In the genomic region with DNA sequence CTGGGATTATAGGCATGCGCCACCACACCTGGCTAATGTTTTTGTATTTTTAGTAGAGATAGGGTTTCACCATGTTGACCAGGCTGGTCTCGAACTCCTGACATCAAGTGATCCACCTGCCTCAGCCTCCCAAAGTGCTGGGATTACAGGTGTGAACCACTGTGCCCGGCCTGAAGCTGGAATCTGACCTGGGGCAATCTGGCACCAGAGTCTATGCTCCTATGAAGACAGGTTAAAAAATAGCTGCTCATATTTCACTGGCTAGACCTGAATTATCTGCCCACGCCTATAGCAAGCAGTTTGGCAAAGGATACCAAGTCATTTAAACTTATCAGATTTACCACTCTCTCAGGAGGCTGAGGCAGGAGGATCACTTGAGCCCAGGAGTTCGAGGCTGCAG, we compare ENCODE assay signal across 5 cellular contexts. TPM values are rescaled to one million over a fixed set of nuclear protein-coding genes. Genes with fewer than 3 reads are reported as not detected.
DNase-seq lines count a peak whose midpoint lies in the region; ATAC-seq and TF ChIP-seq lines count a peak whose summit lies in the region.
"Not testable (repeated sequence)": the region's sequence is repeated elsewhere in the genome, so short reads cannot be mapped to it uniquely, and the experiment has no call there.

No MANE protein-coding gene starts in this region.

- TF ChIP-seq EP300 in Ishikawa (IDR thresholded peaks at IDR 0.05; ENCODE audit: borderline replicate concordance): not testable (repeated sequence)

- not testable (repeated sequence) for H3K4me3 ChIP-seq in RWPE2 (ENCODE audit: severe bottlenecking)

- TF ChIP-seq RAD21 in Ishikawa (IDR thresholded peaks at IDR 0.05; ENCODE audit: low read depth): not testable (repeated sequence)

- not testable (repeated sequence) for H3K27me3 ChIP-seq in RWPE2 (ENCODE audit: insufficient read depth, poor library complexity, severe bottlenecking)

- H3K27ac ChIP-seq in RWPE2 (ENCODE audit: poor library complexity, severe bottlenecking): not testable (repeated sequence)

- CTCF ChIA-PET in MCF 10A (lab: Yijun Ruan, JAX): interaction anchor here (0.5 to 8.0 kb wide), 8 partner anchors 10 to 257 kb away, joined by 3 to 61 read pairs (median 5); a partner anchor contains a TSS

- intact Hi-C loops in MCF 10A (cut with micrococcal nuclease): loop anchor here (5.0 kb wide), 1 partner anchor 292 kb away; no protein-coding TSS in a partner anchor

- not testable (repeated sequence) for H3K4me1 ChIP-seq in RWPE2 (ENCODE audit: insufficient read depth, poor library complexity, severe bottlenecking)

- H3K36me3 ChIP-seq in RWPE2 (ENCODE audit: low read depth): not testable (repeated sequence)

- not testable (repeated sequence) for H3K27ac Mint-ChIP-seq in MCF 10A (ENCODE audit: low read depth, unreplicated experiment)

- peak; percentile 57; the same call in 2 of the 3 replicates for ATAC-seq in RWPE2 (ENCODE audit: low read depth)

- H3K36me3 Mint-ChIP-seq in MCF 10A (ENCODE audit: insufficient read depth, unreplicated experiment): not testable (repeated sequence)

- POLR2A ChIA-PET in MCF 10A (lab: Yijun Ruan, JAX): interaction anchor here (0.5 to 3.0 kb wide), 3 partner anchors 9 to 327 kb away, joined by 3 to 13 read pairs (median 3); a partner anchor contains a TSS

- not testable (repeated sequence) for BruUV-seq in MCF 10A (replicated peaks; lab: Mats Ljungman, UMichigan)

- H3K4me3 Mint-ChIP-seq in MCF 10A (ENCODE audit: unreplicated experiment): not testable (repeated sequence)

- H3K9me3 ChIP-seq in RWPE2 (ENCODE audit: severe bottlenecking): not testable (repeated sequence)

- not testable (repeated sequence) for H3K27me3 Mint-ChIP-seq in MCF 10A (ENCODE audit: insufficient read depth, unreplicated experiment)

- not testable (repeated sequence) for H3K9me3 Mint-ChIP-seq in MCF 10A (ENCODE audit: unreplicated experiment)

- not testable (repeated sequence) for TF ChIP-seq CTCF in RWPE2 (IDR thresholded peaks at IDR 0.05; ENCODE audit: poor library complexity, severe bottlenecking); MCF 10A (IDR thresholded peaks at IDR 0.05; ENCODE audit: unreplicated experiment)

- DNase-seq in NCI-H69 (lab: John Stamatoyannopoulos, UW): peak; percentile 13
- DNase-seq in RWPE2 (ENCODE audit: low spot score): peak; percentile 22
- DNase-seq in MCF 10A (ENCODE audit: unreplicated experiment): peak; percentile 45
- peak; percentile 81 for DNase-seq in mesenteric fat pad (ENCODE audit: low spot score)

- not testable (repeated sequence) for H3K4me1 Mint-ChIP-seq in MCF 10A (ENCODE audit: insufficient read depth, unreplicated experiment)

TF ChIP-seq in Ishikawa, 13 proteins besides CTCF, POLR2A, EP300 and RAD21:
- 0 out of 2 replicates have a peak, but pooled peaks have one; percentile 15 for TF ChIP-seq EGR1 (IDR thresholded peaks at IDR 0.05)

RNA-seq across cellular contexts. Expression of a gene that starts 10.0 kb away (rescaled TPM):
- 17.5 and 22.1 TPM in 2 replicates for total RNA-seq in MCF 10A (2022)
- total RNA-seq in mesenteric fat pad: 18.7 TPM

RNA-seq across cellular contexts. Expression of a gene that starts 10.4 kb away (rescaled TPM):
- total RNA-seq in MCF 10A (2022) (14.3 and 15.4 TPM in 2 replicates), mesenteric fat pad (24.1 TPM)

RNA-seq across cellular contexts. Expression of a gene that starts 32.1 kb away (rescaled TPM):
- total RNA-seq in MCF 10A (2022) (9.9 and 12.3 TPM in 2 replicates), mesenteric fat pad (7.4 TPM)

RNA-seq across cellular contexts. Expression of a gene that starts 32.3 kb away (rescaled TPM):
- total RNA-seq in MCF 10A (2022) (12.7 and 13.0 TPM in 2 replicates), mesenteric fat pad (12.9 TPM)

RNA-seq across cellular contexts. Expression of a gene that starts 59.0 kb away (rescaled TPM):
- total RNA-seq in MCF 10A (2022) (84.7 and 133 TPM in 2 replicates), mesenteric fat pad (267 TPM)

Comparison
In these comparisons a context has a peak if more than half of its experiments do, and no peak if none do; other contexts are left out.
1. DNase-seq: peak in every context shown above with its lines; median percentile 81 in mesenteric fat pad; 45 in MCF 10A; 22 in RWPE2; 13 in NCI-H69.